Comparison of ENCODE assay signal across 13 cellular contexts in genomic region chr2:19894135-19894792, GRCh38. TPM values are rescaled to one million over a fixed set of nuclear protein-coding genes. Genes with fewer than 3 reads are reported as not detected.
DNase-seq lines count a peak whose midpoint lies in the region; ATAC-seq and TF ChIP-seq lines count a peak whose summit lies in the region.
"Had no signal": no experiment of that assay in that cellular context is flagged by ENCODE, and none has a peak within 500 bp of the region (broad histone marks: within the 10 kb centered on the region; RNA-seq: fewer than 3 reads in every experiment).

No MANE protein-coding gene starts in this region.

- H4K20me1 ChIP-seq in DND-41 (ENCODE audit: insufficient read depth, low read length): peaks cover 45% of the 10 kb centered on the region
- H4K20me1 ChIP-seq in smooth muscle cell (ENCODE audit: low read depth): peaks cover 68% of the 10 kb centered on the region

- peaks cover 22% of the 10 kb centered on the region for H3K36me3 ChIP-seq in DND-41 (ENCODE audit: insufficient read depth, low read length)
- H3K36me3 ChIP-seq in smooth muscle cell (ENCODE audit: low read depth): no peaks in the 10 kb centered on the region
- no peaks in the 10 kb centered on the region for H3K36me3 ChIP-seq in effector memory CD4-positive, alpha-beta T cell (ENCODE audit: control insufficient read depth, insufficient read depth, low read length)

- no peak for ATAC-seq in DND-41 (ENCODE audit: insufficient read depth, low read depth)
- ATAC-seq in GM19043 (IDR thresholded peaks at IDR 0.05; ENCODE audit: low read depth, unreplicated experiment): peak; percentile 17
- peak; percentile 1 for ATAC-seq in HG02571 (IDR thresholded peaks at IDR 0.05; ENCODE audit: unreplicated experiment)
- peak; percentile 15 for ATAC-seq in HG03439 (IDR thresholded peaks at IDR 0.05; ENCODE audit: unreplicated experiment)

- H3K4me2 ChIP-seq in DND-41 (ENCODE audit: insufficient read depth, low read length) (0 out of 2 replicates have a peak overlapping the region, but pooled peaks have one; percentile 14), smooth muscle cell (no peak overlapping the region)

- no peaks in the 10 kb centered on the region for H3F3A ChIP-seq in smooth muscle cell (ENCODE audit: low read depth)

- DNase-seq in DND-41 (no peak), NCI-H345 treated with DMSO at 0.1 percent for 48 hours (lab: John Stamatoyannopoulos, UW; ENCODE audit: unreplicated experiment) (no peak), smooth muscle cell (lab: John Stamatoyannopoulos, UW; ENCODE audit: unreplicated experiment) (no peak)
- no peak for DNase-seq in activated CD4-positive, CD25-positive, alpha-beta regulatory T cell treated with anti-CD3 and anti-CD28 coated beads, Interleukin-2, amount 50 U/mL, for 72 hours
- no peak for DNase-seq in effector memory CD4-positive, alpha-beta T cell
- DNase-seq: activated CD4-positive, alpha-beta T cell treated with anti-CD3 and anti-CD28 coated beads for 48 hours; NCI-H1105; NCI-H526 treated with DMSO at 0.1 percent for 48 hours; stimulated activated CD4-positive, alpha-beta T cell treated with anti-CD3 and anti-CD28 coated beads, Interleukin-4, amount 100 ng/mL, for 24 hours had no signal

- H3K79me2 ChIP-seq in DND-41 (ENCODE audit: insufficient read depth, low read length) (peaks cover 64% of the 10 kb centered on the region), smooth muscle cell (ENCODE audit: low read depth) (peaks cover 39% of the 10 kb centered on the region)

- H3K4me1 ChIP-seq in DND-41 (ENCODE audit: insufficient read depth, low read length): peaks cover 41% of the 10 kb centered on the region
- peaks cover 2% of the 10 kb centered on the region for H3K4me1 ChIP-seq in smooth muscle cell (ENCODE audit: low read depth)
- H3K4me1 ChIP-seq in effector memory CD4-positive, alpha-beta T cell (ENCODE audit: control insufficient read depth, insufficient read depth, low read length, poor library complexity, severe bottlenecking): peaks cover 4% of the 10 kb centered on the region

- H3K27ac ChIP-seq in DND-41 (ENCODE audit: low read length): no peak overlapping the region
- no peak overlapping the region for H3K27ac ChIP-seq in smooth muscle cell (ENCODE audit: low read depth)
- H3K27ac ChIP-seq in effector memory CD4-positive, alpha-beta T cell (ENCODE audit: insufficient read depth, low read length, poor library complexity, severe bottlenecking): no peak overlapping the region
- H3K27ac ChIP-seq: SJSA1 had no signal

- no peak for TF ChIP-seq CTCF in DND-41 (IDR thresholded peaks at IDR 0.05; ENCODE audit: borderline replicate concordance, extremely low read depth, low read length, poor library complexity, severe bottlenecking)
- TF ChIP-seq CTCF in smooth muscle cell (IDR thresholded peaks at IDR 0.05; ENCODE audit: borderline replicate concordance, insufficient read depth, poor library complexity, severe bottlenecking): no peak

- WGBS in smooth muscle cell (ENCODE audit: low lambda C conversion rate): over 99% methylated on average over 4 of the region's 4 CpGs

- H3K9me3 ChIP-seq in DND-41 (ENCODE audit: insufficient read depth, low read length, severe bottlenecking) (no peaks in the 10 kb centered on the region), smooth muscle cell (replicated peaks; ENCODE audit: low read depth) (no peaks in the 10 kb centered on the region)
- H3K9me3 ChIP-seq in effector memory CD4-positive, alpha-beta T cell (ENCODE audit: control insufficient read depth, low read length): no peaks in the 10 kb centered on the region
- H3K9me3 ChIP-seq: SJSA1 had no signal

- H2AFZ ChIP-seq in DND-41 (ENCODE audit: low read depth, low read length) (no peak overlapping the region), smooth muscle cell (ENCODE audit: low read depth) (no peak overlapping the region)

- H3K9ac ChIP-seq in DND-41 (ENCODE audit: low read depth, low read length) (no peak overlapping the region), smooth muscle cell (ENCODE audit: low read depth) (no peak overlapping the region)

- H3K27me3 ChIP-seq in DND-41 (ENCODE audit: insufficient read depth, low read length, poor library complexity) (no peaks in the 10 kb centered on the region), smooth muscle cell (ENCODE audit: low read depth) (no peaks in the 10 kb centered on the region)
- no peaks in the 10 kb centered on the region for H3K27me3 ChIP-seq in effector memory CD4-positive, alpha-beta T cell (replicated peaks; ENCODE audit: control insufficient read depth, insufficient read depth, low read length, poor library complexity, severe bottlenecking)
- H3K27me3 ChIP-seq: SJSA1 had no signal

- H3K4me3 ChIP-seq in DND-41 (ENCODE audit: low read depth in 1 of 2, low read length in 2 of 2) (no peak overlapping the region), smooth muscle cell (no peak overlapping the region)
- no peak overlapping the region for H3K4me3 ChIP-seq in effector memory CD4-positive, alpha-beta T cell (ENCODE audit: insufficient read depth, low read depth, low read length, poor library complexity, severe bottlenecking)
- H3K4me3 ChIP-seq: SJSA1 had no signal

RNA-seq across cellular contexts. Expression of gene TTC32, which starts 7.5 kb away (rescaled TPM):
- 6.2 and 12.5 TPM in 2 replicates for total RNA-seq in smooth muscle cell
- polyA plus RNA-seq in smooth muscle cell: 5.1 and 5.2 TPM in 2 replicates
